19 cellular contexts compared by ENCODE assay signal in the genomic region with DNA sequence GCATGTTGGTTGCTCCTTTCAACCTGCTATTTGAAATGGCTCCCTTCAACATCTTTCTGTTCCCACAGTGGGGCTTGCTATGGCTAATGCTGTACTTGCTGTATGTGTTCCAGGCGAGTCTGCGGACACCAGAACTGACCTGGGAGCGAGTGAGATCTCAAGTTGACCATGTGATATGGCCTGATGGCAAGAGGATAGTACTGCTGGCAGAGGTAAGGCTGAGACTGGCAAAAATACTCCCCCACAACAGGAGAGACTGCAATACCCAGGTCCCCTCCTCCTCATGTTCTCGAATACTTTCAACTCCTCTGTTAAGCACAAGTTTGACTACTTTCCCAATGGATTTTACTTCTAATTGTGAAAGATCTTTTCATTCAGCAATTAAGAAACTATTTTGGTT.
"Had no signal": no experiment of that assay in that cellular context is flagged by ENCODE, and none has a peak within 500 bp of the region (broad histone marks: within the 10 kb centered on the region; RNA-seq: fewer than 3 reads in every experiment).

No MANE protein-coding gene starts in this region.

- H3K4me1 ChIP-seq: SJSA1 had no signal

- H3K9me3 ChIP-seq: MG63, SJSA1 had no signal

- H3K27me3 ChIP-seq: MG63, SJSA1 had no signal

- H3K4me3 ChIP-seq: MG63, SJSA1, SK-N-MC had no signal

- H3K36me3 ChIP-seq: MG63, SJSA1 had no signal

- DNase-seq: KBM-7, MG63, NCI-H1092 treated with DMSO at 0.1 percent for 48 hours, NCI-H1436, NCI-H187, NCI-H2029, NCI-H2081 treated with DMSO at 0.1 percent for 48 hours, NCI-H2171, NCI-H226, NCI-H446, NCI-H510A, NCI-H524 treated with DMSO at 0.1 percent for 48 hours, NCI-H69, NCI-H774, Right ventricle myocardium superior, RPMI8226, SIG-M5 had no signal

- H3K27ac ChIP-seq: SJSA1, SK-N-MC had no signal
